In genomic region chr3:195025881-195026200, GRCh38 we compare ENCODE assay signal across 18 cellular contexts.
"Had no signal": no experiment of that assay in that cellular context is flagged by ENCODE, and none has a peak within 500 bp of the region (broad histone marks: within the 10 kb centered on the region; RNA-seq: fewer than 3 reads in every experiment).

No MANE protein-coding gene starts in this region.

- H3K4me1 ChIP-seq: gastrocnemius medialis, thyroid gland had no signal

- H3K36me3 Mint-ChIP-seq: natural killer cell had no signal

- H3K9me3 ChIP-seq: gastrocnemius medialis, heart right ventricle, right atrium auricular region, suprapubic skin, thyroid gland, upper lobe of left lung, vagina had no signal

- H3K27me3 ChIP-seq: dorsolateral prefrontal cortex, gastrocnemius medialis, heart right ventricle, right atrium auricular region, suprapubic skin, thyroid gland, upper lobe of left lung, vagina had no signal

- ATAC-seq: gastrocnemius medialis, heart right ventricle, left lobe of liver, natural killer cell had no signal

- H3K27ac ChIP-seq: coronary artery, dorsolateral prefrontal cortex, gastrocnemius medialis, heart right ventricle, right atrium auricular region, suprapubic skin, thyroid gland, upper lobe of left lung, vagina had no signal

- H3K4me3 ChIP-seq: coronary artery, dorsolateral prefrontal cortex, gastrocnemius medialis, heart right ventricle, right atrium auricular region, suprapubic skin, thyroid gland, upper lobe of left lung, vagina had no signal

- H3K4me1 Mint-ChIP-seq: natural killer cell had no signal

- H3K4me3 Mint-ChIP-seq: natural killer cell, neural crest cell had no signal

- H3K36me3 ChIP-seq: gastrocnemius medialis, heart right ventricle, right atrium auricular region, suprapubic skin, thyroid gland, upper lobe of left lung, vagina had no signal

- DNase-seq: effector CD8-positive, alpha-beta T cell; gastrocnemius medialis; heart right ventricle; hypothalamus; mammary epithelial cell; natural killer cell; small intestine; stimulated activated CD4-positive, alpha-beta T cell treated with anti-CD3 and anti-CD28 coated beads, Interleukin-2, amount 100 ng/mL, for 48 hours; stimulated activated naive CD4-positive, alpha-beta T cell treated with Interleukin-2 at 50 U/mL for 16 hours; thyroid gland; upper lobe of left lung had no signal

- H3K9me3 Mint-ChIP-seq: natural killer cell had no signal

- H3K27ac Mint-ChIP-seq: natural killer cell had no signal
